In the genomic region with DNA sequence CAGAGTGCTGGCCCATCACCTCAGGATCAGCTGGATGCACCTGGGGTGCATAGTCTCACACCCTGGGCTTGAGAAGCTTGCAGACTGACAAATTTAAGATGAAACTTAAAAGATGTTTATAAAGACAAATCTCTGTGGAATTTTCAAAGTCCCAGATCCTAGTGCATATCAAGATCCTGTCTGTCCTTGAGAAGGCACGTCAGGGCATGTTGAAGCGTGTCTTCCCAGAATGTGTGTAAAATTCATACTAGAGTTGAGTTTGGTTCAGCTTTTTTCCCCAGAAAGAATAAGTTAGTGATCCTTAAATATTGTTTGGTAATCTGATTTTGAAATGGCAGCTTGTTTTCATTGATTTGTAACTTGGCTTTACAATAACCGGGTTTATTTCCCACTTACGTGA, we compare ENCODE assay signal across 15 cellular contexts. TPM values are rescaled to one million over a fixed set of nuclear protein-coding genes. Genes with fewer than 3 reads are reported as not detected.
A peak's percentile ranks its signal among the peaks of the same experiment; 100 is the strongest.
DNase-seq lines count a peak whose midpoint lies in the region; ATAC-seq, FAIRE-seq and TF ChIP-seq lines count a peak whose summit lies in the region.
"Had no signal": no experiment of that assay in that cellular context is flagged by ENCODE, and none has a peak within 500 bp of the region (broad histone marks: within the 10 kb centered on the region; RNA-seq: fewer than 3 reads in every experiment).

No MANE protein-coding gene starts in this region.

- TF ChIP-seq CTCF in HepG2 (CRISPR knock-in tag; IDR thresholded peaks at IDR 0.05) (no peak), right lobe of liver (IDR thresholded peaks at IDR 0.05) (no peak), bronchial epithelial cell (IDR thresholded peaks at IDR 0.05; ENCODE audit: insufficient read depth, low read length, severe bottlenecking) (no peak), keratinocyte (optimal IDR thresholded peaks at IDR 0.05 in 1 of 3, IDR thresholded peaks at IDR 0.05 in 1 of 3, conservative IDR thresholded peaks at IDR 0.05 in 1 of 3; ENCODE audit: extremely low read depth in 1 of 3, insufficient read depth in 2 of 3, low read length in 3 of 3) (no peak)

- in situ Hi-C loops in HepG2 (cut with HindIII; ENCODE audit: extremely low pct_ligation_motif_present, low pct_unique_long_range_greater_than_20kb), result no loop called here

- H3K9ac ChIP-seq in HepG2 (ENCODE audit: insufficient read depth, low read depth, low read length) (no peak overlapping the region), keratinocyte (ENCODE audit: control insufficient read depth, extremely low read depth, insufficient read depth, low read length) (no peak overlapping the region)
- H3K9ac ChIP-seq: BLaER1 treated with 17β-estradiol and CSF1 and Interleukin-3, amounts not matched to agents 10 nM and 100 nM; GM23248 had no signal

- DNase-seq in HepG2 (ENCODE audit: low spot score) (no peak), right lobe of liver (no peak), bronchial epithelial cell (ENCODE audit: low read depth) (peak; percentile 82), keratinocyte (ENCODE audit: low read depth, low spot score) (peak; percentile 68)
- no peak for DNase-seq in stimulated activated effector memory CD8-positive, alpha-beta T cell treated with anti-CD3 and anti-CD28 coated beads, Interleukin-12 subunit alpha, Interleukin-12 subunit beta, amount 100 ng/mL, for 72 hours (ENCODE audit: low spot score in 2 of 2)
- no peak for DNase-seq in naive thymus-derived CD8-positive, alpha-beta T cell
- DNase-seq: 8988T; CD4-positive, CD25-positive, alpha-beta regulatory T cell; DMS53; GF-D8; GM23248; H9 had no signal

- peaks cover 7% of the 10 kb centered on the region for H3K4me1 Mint-ChIP-seq in stimulated activated effector memory CD8-positive, alpha-beta T cell treated with anti-CD3 and anti-CD28 coated beads, Interleukin-12 subunit alpha, Interleukin-12 subunit beta, amount 100 ng/mL, for 72 hours
- peaks cover 0 to 6% (median 3%) of the 10 kb centered on the region in 4 donors for H3K4me1 Mint-ChIP-seq in naive thymus-derived CD8-positive, alpha-beta T cell
- no peaks in the 10 kb centered on the region for H3K4me1 Mint-ChIP-seq in stimulated activated memory B cell treated with anti-CD40 and anti-IgM and Interleukin-4, amounts not matched to agents 10 μg/mL and 1 μg/mL and 100 μg/mL, for 72 hours

- dilution Hi-C loops in keratinocyte (cut with MboI; ENCODE audit: extremely low pct_ligation_motif_present, low sequenced_read_pairs), result no loop called here

- 98% methylated on average over 4 of the region's 4 CpGs for WGBS in HepG2 (ENCODE audit: low lambda C conversion rate)
- 100% methylated on average over 4 of the region's 4 CpGs for WGBS in right lobe of liver (ENCODE audit: insufficient coverage, low coverage, low lambda C conversion rate, missing lambda C conversion rate)

- no peak for FAIRE-seq in HepG2 (lab: Jason Lieb, UNC)
- FAIRE-seq in bronchial epithelial cell (lab: Jason Lieb, UNC), result no peak
- peak; percentile 60 for FAIRE-seq in keratinocyte (lab: Jason Lieb, UNC)

- H3K36me3 ChIP-seq in HepG2 (replicated peaks in 1 of 2; ENCODE audit: control insufficient read depth in 1 of 2, insufficient read depth in 2 of 2, low read length in 2 of 2), result no peaks in the 10 kb centered on the region; a peak in 1 of 5 replicates
- no peaks in the 10 kb centered on the region for H3K36me3 ChIP-seq in right lobe of liver
- no peaks in the 10 kb centered on the region for H3K36me3 ChIP-seq in bronchial epithelial cell (ENCODE audit: control insufficient read depth, insufficient read depth, low read length)
- H3K36me3 ChIP-seq in keratinocyte (ENCODE audit: control insufficient read depth in 2 of 2, extremely low read depth in 1 of 2, insufficient read depth in 2 of 2, low read length in 2 of 2), result no peaks in the 10 kb centered on the region

- intact Hi-C loops in HepG2 (cut with micrococcal nuclease; ENCODE audit: unreplicated experiment) (no loop called here), right lobe of liver (cut with DNase I) (no loop called here)

- POLR2A ChIA-PET in HepG2 (lab: Yijun Ruan, JAX), result no interaction called here
- POLR2A ChIA-PET in naive thymus-derived CD8-positive, alpha-beta T cell (lab: Charles Lee), result no interaction called here

- H2AFZ ChIP-seq in HepG2 (ENCODE audit: low read length), result no peak overlapping the region
- H2AFZ ChIP-seq in keratinocyte (ENCODE audit: control insufficient read depth, low read length), result no peak overlapping the region
- H2AFZ ChIP-seq: GM23248 had no signal

- H3K27me3 ChIP-seq in HepG2 (ENCODE audit: control insufficient read depth in 1 of 2, insufficient read depth in 2 of 2, low read length in 2 of 2) (no peaks in the 10 kb centered on the region), right lobe of liver (no peaks in the 10 kb centered on the region), bronchial epithelial cell (ENCODE audit: control insufficient read depth, insufficient read depth, low read length) (no peaks in the 10 kb centered on the region), keratinocyte (ENCODE audit: control insufficient read depth, extremely low read depth, insufficient read depth, low read length) (no peaks in the 10 kb centered on the region)
- H3K27me3 ChIP-seq: BLaER1 treated with 17β-estradiol and CSF1 and Interleukin-3, amounts not matched to agents 10 nM and 100 nM had no signal

- no peak overlapping the region for H3K4me3 Mint-ChIP-seq in stimulated activated effector memory CD8-positive, alpha-beta T cell treated with anti-CD3 and anti-CD28 coated beads, Interleukin-12 subunit alpha, Interleukin-12 subunit beta, amount 100 ng/mL, for 72 hours
- H3K4me3 Mint-ChIP-seq in naive thymus-derived CD8-positive, alpha-beta T cell, result no peak overlapping the region
- no peak overlapping the region for H3K4me3 Mint-ChIP-seq in stimulated activated memory B cell treated with anti-CD40 and anti-IgM and Interleukin-4, amounts not matched to agents 10 μg/mL and 1 μg/mL and 100 μg/mL, for 72 hours
- H3K4me3 Mint-ChIP-seq: CD4-positive, CD25-positive, alpha-beta regulatory T cell; H9 had no signal

- CTCF ChIA-PET in HepG2 (lab: Yijun Ruan, JAX; ENCODE audit: low intra/inter-chr PET ratio, low total read pairs), result no interaction called here

- H3K4me3 ChIP-seq in HepG2 (replicated peaks in 1 of 3; ENCODE audit: insufficient read depth in 1 of 3, low read depth in 2 of 3, low read length in 3 of 3) (no peak overlapping the region), right lobe of liver (no peak overlapping the region), bronchial epithelial cell (ENCODE audit: low read depth, low read length) (no peak overlapping the region), keratinocyte (ENCODE audit: control insufficient read depth in 2 of 3, extremely low read depth in 1 of 3, insufficient read depth in 2 of 3, low read depth in 1 of 3, low read length in 3 of 3) (no peak overlapping the region)
- H3K4me3 ChIP-seq: BLaER1 treated with 17β-estradiol and CSF1 and Interleukin-3, amounts not matched to agents 10 nM and 100 nM; GM23248 had no signal

- H3K4me2 ChIP-seq in HepG2 (ENCODE audit: low read depth, low read length) (no peak overlapping the region), keratinocyte (ENCODE audit: control insufficient read depth, extremely low read depth, insufficient read depth, low read depth, low read length) (peak overlapping the region; percentile 36)
- H3K4me2 ChIP-seq: BLaER1 treated with 17β-estradiol and CSF1 and Interleukin-3, amounts not matched to agents 10 nM and 100 nM had no signal

- no peaks in the 10 kb centered on the region for H3K9me3 Mint-ChIP-seq in stimulated activated effector memory CD8-positive, alpha-beta T cell treated with anti-CD3 and anti-CD28 coated beads, Interleukin-12 subunit alpha, Interleukin-12 subunit beta, amount 100 ng/mL, for 72 hours
- no peaks in the 10 kb centered on the region for H3K9me3 Mint-ChIP-seq in naive thymus-derived CD8-positive, alpha-beta T cell
- no peaks in the 10 kb centered on the region for H3K9me3 Mint-ChIP-seq in stimulated activated memory B cell treated with anti-CD40 and anti-IgM and Interleukin-4, amounts not matched to agents 10 μg/mL and 1 μg/mL and 100 μg/mL, for 72 hours
- H3K9me3 Mint-ChIP-seq: CD4-positive, CD25-positive, alpha-beta regulatory T cell; H9 had no signal

- H3K27ac Mint-ChIP-seq in stimulated activated effector memory CD8-positive, alpha-beta T cell treated with anti-CD3 and anti-CD28 coated beads, Interleukin-12 subunit alpha, Interleukin-12 subunit beta, amount 100 ng/mL, for 72 hours, result peak overlapping the region; percentile 13
- H3K27ac Mint-ChIP-seq in naive thymus-derived CD8-positive, alpha-beta T cell, result peak overlapping the region in 1 of 10 donors; percentile 50
- H3K27ac Mint-ChIP-seq in stimulated activated memory B cell treated with anti-CD40 and anti-IgM and Interleukin-4, amounts not matched to agents 10 μg/mL and 1 μg/mL and 100 μg/mL, for 72 hours, result no peak overlapping the region
- H3K27ac Mint-ChIP-seq: CD4-positive, CD25-positive, alpha-beta regulatory T cell had no signal

- H4K20me1 ChIP-seq in HepG2 (ENCODE audit: insufficient read depth, low read length), result peaks cover 28% of the 10 kb centered on the region
- H4K20me1 ChIP-seq in keratinocyte (ENCODE audit: control insufficient read depth, extremely low read depth, insufficient read depth, low read length), result no peaks in the 10 kb centered on the region
- H4K20me1 ChIP-seq: BLaER1 treated with 17β-estradiol and CSF1 and Interleukin-3, amounts not matched to agents 10 nM and 100 nM had no signal

- TF ChIP-seq POLR2A in HepG2 (IDR thresholded peaks at IDR 0.05; ENCODE audit: insufficient read depth in 1 of 2, low read depth in 2 of 2, low read length in 2 of 2) (peak in 1 of 2 experiments; percentile 48; a peak in 1 of 4 replicates), right lobe of liver (IDR thresholded peaks at IDR 0.05) (no peak)

- H3K79me2 ChIP-seq in HepG2 (ENCODE audit: insufficient read depth, low read length) (no peaks in the 10 kb centered on the region), keratinocyte (ENCODE audit: control insufficient read depth, insufficient read depth, low read length) (no peaks in the 10 kb centered on the region)

- no TSS peak for BruUV-seq in HepG2 (replicated peaks; lab: Mats Ljungman, UMichigan)

- no peaks in the 10 kb centered on the region for H3K9me1 ChIP-seq in keratinocyte (ENCODE audit: control insufficient read depth, extremely low read depth, insufficient read depth, low read length)

- no peaks in the 10 kb centered on the region for H3K27me3 Mint-ChIP-seq in naive thymus-derived CD8-positive, alpha-beta T cell
- no peaks in the 10 kb centered on the region for H3K27me3 Mint-ChIP-seq in stimulated activated memory B cell treated with anti-CD40 and anti-IgM and Interleukin-4, amounts not matched to agents 10 μg/mL and 1 μg/mL and 100 μg/mL, for 72 hours
- H3K27me3 Mint-ChIP-seq: CD4-positive, CD25-positive, alpha-beta regulatory T cell had no signal

- ATAC-seq in HepG2 (no peak), right lobe of liver (no peak), GM21528 (IDR thresholded peaks at IDR 0.05; ENCODE audit: low FRiP score, unreplicated experiment) (no peak)
- no peak for ATAC-seq in stimulated activated effector memory CD8-positive, alpha-beta T cell treated with anti-CD3 and anti-CD28 coated beads, Interleukin-12 subunit alpha, Interleukin-12 subunit beta, amount 100 ng/mL, for 72 hours
- no peak for ATAC-seq in naive thymus-derived CD8-positive, alpha-beta T cell
- ATAC-seq in stimulated activated memory B cell treated with anti-CD40 and anti-IgM and Interleukin-4, amounts not matched to agents 10 μg/mL and 1 μg/mL and 100 μg/mL, for 72 hours, result no peak

- H3K27ac ChIP-seq in HepG2 (ENCODE audit: extremely low read length, insufficient read depth, low read length) (no peak overlapping the region), right lobe of liver (no peak overlapping the region), keratinocyte (ENCODE audit: control insufficient read depth, insufficient read depth, low read length) (peak overlapping the region; percentile 16)
- H3K27ac ChIP-seq: BLaER1 treated with 17β-estradiol and CSF1 and Interleukin-3, amounts not matched to agents 10 nM and 100 nM; GM23248 had no signal

- TF ChIP-seq RAD21 in HepG2 (CRISPR knock-in tag; IDR thresholded peaks at IDR 0.05), result no peak

- H3K9me3 ChIP-seq in HepG2 (ENCODE audit: low read length) (no peaks in the 10 kb centered on the region), right lobe of liver (no peaks in the 10 kb centered on the region), keratinocyte (ENCODE audit: control insufficient read depth, low read depth, low read length) (no peaks in the 10 kb centered on the region)
- H3K9me3 ChIP-seq: BLaER1 treated with 17β-estradiol and CSF1 and Interleukin-3, amounts not matched to agents 10 nM and 100 nM had no signal

- H3K4me1 ChIP-seq in HepG2 (ENCODE audit: insufficient read depth, low read length) (peaks cover 51% of the 10 kb centered on the region), right lobe of liver (peaks cover 0 to 15% (median 2%) of the 10 kb centered on the region in 4 donors), keratinocyte (ENCODE audit: control insufficient read depth, extremely low read depth, insufficient read depth, low read length) (peaks cover 54% of the 10 kb centered on the region)

- TF ChIP-seq EP300 in HepG2 (IDR thresholded peaks at IDR 0.05; ENCODE audit: low read depth in 2 of 2, low read length in 2 of 2) (no peak), HepG2 (CRISPR knock-in tag; IDR thresholded peaks at IDR 0.05; ENCODE audit: borderline replicate concordance) (no peak)

- H3K36me3 Mint-ChIP-seq in stimulated activated effector memory CD8-positive, alpha-beta T cell treated with anti-CD3 and anti-CD28 coated beads, Interleukin-12 subunit alpha, Interleukin-12 subunit beta, amount 100 ng/mL, for 72 hours, result peaks cover 70% of the 10 kb centered on the region
- peaks cover 7 to 18% (median 9%) of the 10 kb centered on the region in 3 donors for H3K36me3 Mint-ChIP-seq in naive thymus-derived CD8-positive, alpha-beta T cell
- H3K36me3 Mint-ChIP-seq in stimulated activated memory B cell treated with anti-CD40 and anti-IgM and Interleukin-4, amounts not matched to agents 10 μg/mL and 1 μg/mL and 100 μg/mL, for 72 hours, result peaks cover 12% of the 10 kb centered on the region

RNA-seq across cellular contexts. Expression of gene INSIG2, which starts 27.5 kb away (rescaled TPM):
- total RNA-seq in HepG2 (2016; rRNA removed; fragmentation: Illumina TruSeq; extraction: Trizol), result 54.6 and 73.5 TPM in 2 replicates
- total RNA-seq in HepG2 (2016; cell fraction: cytosol; rRNA removed; fragmentation: Illumina TruSeq; extraction: Trizol; ENCODE audit: low read depth), result 42.1 and 49.7 TPM in 2 replicates
- 62.3 and 69.8 TPM in 2 replicates for total RNA-seq in HepG2 (2016; cell fraction: insoluble cytoplasmic fraction; rRNA removed; fragmentation: Illumina TruSeq; extraction: Trizol)
- 63.4 and 67.9 TPM in 2 replicates for total RNA-seq in HepG2 (2016; cell fraction: membrane; rRNA removed; fragmentation: Illumina TruSeq; extraction: Trizol)
- total RNA-seq in HepG2 (2016; cell fraction: nucleus; rRNA removed; fragmentation: Illumina TruSeq; extraction: Trizol), result 85.3 and 102 TPM in 2 replicates
- 316 and 481 TPM in 2 replicates for polyA plus RNA-seq in HepG2 (2011; rRNA removed)
- 173 and 253 TPM in 2 replicates for polyA plus RNA-seq in HepG2 (2011; cell fraction: cytosol; rRNA removed)
- polyA plus RNA-seq in HepG2 (2011; cell fraction: nucleus; rRNA removed), result 137 and 144 TPM in 2 replicates
- polyA plus RNA-seq in HepG2 (2012), result 326 and 528 TPM in 2 replicates
- polyA plus RNA-seq in HepG2 (2016; cell fraction: cytosol; fragmentation: Illumina TruSeq; extraction: Trizol; ENCODE audit: low read depth), result 54.6 and 62.8 TPM in 2 replicates
- polyA plus RNA-seq in HepG2 (2016; cell fraction: insoluble cytoplasmic fraction; fragmentation: Illumina TruSeq; extraction: Trizol; ENCODE audit: low read depth), result 59.5 and 66.9 TPM in 2 replicates
- 65.7 and 73.3 TPM in 2 replicates for polyA plus RNA-seq in HepG2 (2016; cell fraction: membrane; fragmentation: Illumina TruSeq; extraction: Trizol; ENCODE audit: low read depth)
- 147 and 181 TPM in 2 replicates for polyA plus RNA-seq in HepG2 (2016; cell fraction: nucleus; fragmentation: Illumina TruSeq; extraction: Trizol; ENCODE audit: insufficient read depth, low read depth)
- 1.5 and 94.5 TPM in 2 replicates for polyA minus RNA-seq in HepG2 (2011; rRNA and poly(A)+ RNA removed; ENCODE audit: low replicate concordance)
- polyA minus RNA-seq in HepG2 (2011; cell fraction: cytosol; rRNA and poly(A)+ RNA removed), result 66.4 and 81.9 TPM in 2 replicates
- polyA minus RNA-seq in HepG2 (2011; cell fraction: nucleus; rRNA and poly(A)+ RNA removed), result 257 and 299 TPM in 2 replicates
- total RNA-seq in right lobe of liver, result 10 to 100 TPM; 13.0 to 53.9 (median 18.9) TPM
- 10.5 and 20.4 TPM in 2 replicates for total RNA-seq in bronchial epithelial cell
- 16.2 to 28.6 TPM (median 19.4 TPM) in 3 replicates for polyA plus RNA-seq in keratinocyte
- 14.5 TPM for polyA plus RNA-seq in keratinocyte (2011; ENCODE audit: low read depth)
- 8.6 and 17.8 TPM in 2 replicates for polyA plus RNA-seq in keratinocyte (2011; cell fraction: cytosol; rRNA removed)
- polyA plus RNA-seq in keratinocyte (2011; cell fraction: nucleus; rRNA removed), result 17.1 and 22.3 TPM in 2 replicates
- polyA plus RNA-seq in keratinocyte (2012; ENCODE audit: low replicate concordance), result 12.7 and 34.4 TPM in 2 replicates
- polyA minus RNA-seq in keratinocyte, result 5.7 to 28.0 TPM (median 13.3 TPM) in 3 replicates
- 3.6 TPM for polyA minus RNA-seq in keratinocyte (2011; cell fraction: cytosol; rRNA and poly(A)+ RNA removed)
- 7.0 and 14.0 TPM in 2 replicates for polyA minus RNA-seq in keratinocyte (2011; cell fraction: nucleus; rRNA and poly(A)+ RNA removed)
- 10 to 100 TPM; 24.0 to 25.6 TPM for total RNA-seq in naive thymus-derived CD8-positive, alpha-beta T cell
- 10 to 100 TPM; 21.7 to 28.2 (median 23.3) TPM for polyA plus RNA-seq in naive thymus-derived CD8-positive, alpha-beta T cell

Comparison
In these comparisons a context has a peak if more than half of its experiments do, and no peak if none do; other contexts are left out.
1. DNase-seq: peak in bronchial epithelial cell (single experiment) and keratinocyte (single experiment); none in HepG2 (single experiment), right lobe of liver (0 of 3), stimulated activated effector memory CD8-positive, alpha-beta T cell treated with anti-CD3 and anti-CD28 coated beads, Interleukin-12 subunit alpha, Interleukin-12 subunit beta, amount 100 ng/mL, for 72 hours (0 of 2) and naive thymus-derived CD8-positive, alpha-beta T cell (0 of 10).